In the genomic region with DNA sequence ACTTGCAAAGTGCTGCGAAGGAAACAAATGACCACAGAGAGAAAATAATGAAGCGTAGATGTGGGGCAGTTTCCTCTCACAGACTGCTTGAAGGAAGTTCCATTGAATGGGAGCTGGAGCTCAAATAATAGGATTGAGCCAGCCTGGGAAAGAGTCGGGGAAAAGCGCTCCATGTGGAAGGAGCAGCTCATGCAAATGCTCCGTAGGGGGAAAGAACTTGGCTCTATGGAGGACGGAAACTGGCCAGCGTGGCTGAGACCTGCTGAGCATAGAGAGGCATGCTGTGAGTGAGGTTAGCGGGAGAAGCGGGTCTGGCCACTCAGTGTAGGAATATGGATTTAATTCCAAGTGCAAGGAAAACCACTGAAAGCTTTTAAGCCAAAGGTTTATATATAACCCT, we compare ENCODE assay signal across 1 cellular context.
TF ChIP-seq lines count a peak whose summit lies in the region.

No MANE protein-coding gene starts in this region.

TF ChIP-seq in endothelial cell of umbilical vein, 7 proteins besides CTCF, POLR2A, EP300 and RAD21:
- TF ChIP-seq POLR2AphosphoS5 (IDR thresholded peaks at IDR 0.05; ENCODE audit: insufficient read depth, low read depth, low read length) (no peak), MYC (IDR thresholded peaks at IDR 0.05; ENCODE audit: low read depth, low read length) (no peak), GATA2 (IDR thresholded peaks at IDR 0.05; ENCODE audit: insufficient read depth, insufficient read length, low read depth, low read length) (no peak), JUN (IDR thresholded peaks at IDR 0.05; ENCODE audit: borderline replicate concordance, insufficient read depth, insufficient read length, low read depth) (no peak), FOS (IDR thresholded peaks at IDR 0.05; ENCODE audit: borderline replicate concordance, insufficient read depth, low read length) (no peak), EZH2 (IDR thresholded peaks at IDR 0.05; ENCODE audit: borderline replicate concordance, low read depth, low read length, severe bottlenecking) (no peak)
- TF ChIP-seq, protein P1, sequence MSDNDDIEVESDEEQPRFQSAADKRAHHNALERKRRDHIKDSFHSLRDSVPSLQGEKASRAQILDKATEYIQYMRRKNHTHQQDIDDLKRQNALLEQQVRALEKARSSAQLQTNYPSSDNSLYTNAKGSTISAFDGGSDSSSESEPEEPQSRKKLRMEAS (IDR thresholded peaks at IDR 0.05; ENCODE audit: insufficient read depth, insufficient read length), result no peak
TF ChIP-seq in endothelial cell of umbilical vein: peak in this region for 0.
